17 cellular contexts compared by ENCODE assay signal in genomic region chr12:50533971-50534370, GRCh38. TPM values are rescaled to one million over a fixed set of nuclear protein-coding genes. Genes with fewer than 3 reads are reported as not detected.
A peak's percentile ranks its signal among the peaks of the same experiment; 100 is the strongest.
DNase-seq lines count a peak whose midpoint lies in the region; ATAC-seq and TF ChIP-seq lines count a peak whose summit lies in the region.
"Had no signal": no experiment of that assay in that cellular context is flagged by ENCODE, and none has a peak within 500 bp of the region (broad histone marks: within the 10 kb centered on the region; RNA-seq: fewer than 3 reads in every experiment).

No MANE protein-coding gene starts in this region.

- no peaks in the 10 kb centered on the region for H3K36me3 ChIP-seq in ACC112 (ENCODE audit: insufficient read depth, low read length)
- no peaks in the 10 kb centered on the region for H3K36me3 ChIP-seq in mesenchymal stem cell (ENCODE audit: control insufficient read depth in 1 of 2, insufficient read depth in 2 of 2, low read depth in 1 of 2, low read length in 2 of 2)
- H3K36me3 ChIP-seq: WERI-Rb-1 had no signal

- no peaks in the 10 kb centered on the region for H3K9me3 Mint-ChIP-seq in activated T-helper 17 cell treated with anti-CD3 and anti-CD28 coated beads, Interleukin-2, amount 50 U/mL, for 72 hours
- H3K9me3 Mint-ChIP-seq: GM23338 had no signal

- H3K4me1 Mint-ChIP-seq in activated T-helper 17 cell treated with anti-CD3 and anti-CD28 coated beads, Interleukin-2, amount 50 U/mL, for 72 hours: peaks cover 15% of the 10 kb centered on the region

- CTCF ChIA-PET in HEK293T (lab: Yijun Ruan, JAX): interaction anchor here (1.2 kb wide), 1 partner anchor 14 kb away, joined by 3 read pairs; no protein-coding TSS in a partner anchor

- peak overlapping the region; percentile 24 for H3K4me3 Mint-ChIP-seq in activated T-helper 17 cell treated with anti-CD3 and anti-CD28 coated beads, Interleukin-2, amount 50 U/mL, for 72 hours
- H3K4me3 Mint-ChIP-seq: GM23338 had no signal

- H2BK15ac ChIP-seq in mesenchymal stem cell (ENCODE audit: low read depth, poor library complexity, severe bottlenecking): no peak overlapping the region

- no peak overlapping the region for H3K4ac ChIP-seq in mesenchymal stem cell (ENCODE audit: low read depth in 1 of 2, low read length in 2 of 2)

- no peak for ATAC-seq in activated T-helper 17 cell treated with anti-CD3 and anti-CD28 coated beads, Interleukin-2, amount 50 U/mL, for 72 hours (replicated peaks)
- ATAC-seq in esophagus mucosa: no peak
- ATAC-seq: GM23338 had no signal

- no peak overlapping the region for H4K91ac ChIP-seq in mesenchymal stem cell (ENCODE audit: low read length)

- no peak overlapping the region for H3K23ac ChIP-seq in mesenchymal stem cell (ENCODE audit: low read length in 2 of 2)

- peaks cover 29% of the 10 kb centered on the region for H3K79me1 ChIP-seq in mesenchymal stem cell (replicated peaks; ENCODE audit: low read length, poor library complexity, severe bottlenecking)

- no peak overlapping the region for H3K4me3 ChIP-seq in ACC112 (ENCODE audit: low read depth, low read length)
- no peak overlapping the region for H3K4me3 ChIP-seq in mesenchymal stem cell (ENCODE audit: insufficient read depth in 1 of 2, low read depth in 1 of 2, low read length in 2 of 2)
- H3K4me3 ChIP-seq: BLaER1, GM23338, left ventricle myocardium inferior had no signal

- DNase-seq in ELR (ENCODE audit: low read depth) (peak; percentile 72), mesenchymal stem cell (peak; percentile 8), HEK293T (ENCODE audit: extremely low spot score) (no peak), HT-29 (ENCODE audit: low spot score) (no peak), NCI-H2227 treated with DMSO at 0.1 percent for 48 hours (lab: John Stamatoyannopoulos, UW) (no peak)
- DNase-seq: activated effector memory CD4-positive, alpha-beta T cell treated with anti-CD3 and anti-CD28 coated beads, Interleukin-2, amount 50 U/mL, for 16 hours; DMS79; left ventricle myocardium inferior; NCI-H2029 treated with DMSO at 0.1 percent for 48 hours; NCI-H526 treated with DMSO at 0.1 percent for 48 hours; stimulated activated CD4-positive, alpha-beta T cell treated with anti-CD3 and anti-CD28 coated beads, Interleukin-12 subunit alpha, Interleukin-12 subunit beta, amount 100 ng/mL, for 4 hours; WERI-Rb-1 had no signal

- H3K27ac Mint-ChIP-seq in activated T-helper 17 cell treated with anti-CD3 and anti-CD28 coated beads, Interleukin-2, amount 50 U/mL, for 72 hours: no peak overlapping the region
- H3K27ac Mint-ChIP-seq: GM23338 had no signal

- H4K8ac ChIP-seq in mesenchymal stem cell (ENCODE audit: low read length): no peak overlapping the region

- H3K4me2 ChIP-seq in mesenchymal stem cell (ENCODE audit: low read length, poor library complexity, severe bottlenecking): no peak overlapping the region
- H3K4me2 ChIP-seq: BLaER1, GM23338 had no signal

- H3K27me3 ChIP-seq in ACC112 (ENCODE audit: insufficient read depth, low read length) (no peaks in the 10 kb centered on the region), mesenchymal stem cell (ENCODE audit: control insufficient read depth in 1 of 2, insufficient read depth in 1 of 2, low read length in 2 of 2) (no peaks in the 10 kb centered on the region)
- H3K27me3 ChIP-seq: BLaER1 had no signal

- H3K14ac ChIP-seq in mesenchymal stem cell (ENCODE audit: low read length in 2 of 2): no peak overlapping the region

- peak overlapping the region; percentile 87 for H3K27ac ChIP-seq in ACC112 (ENCODE audit: low read depth, low read length)
- H3K27ac ChIP-seq in mesenchymal stem cell (ENCODE audit: low read length, poor library complexity, severe bottlenecking): no peak overlapping the region
- H3K27ac ChIP-seq: BLaER1, left ventricle myocardium inferior, WERI-Rb-1 had no signal

- no peaks in the 10 kb centered on the region for H3K27me3 Mint-ChIP-seq in activated T-helper 17 cell treated with anti-CD3 and anti-CD28 coated beads, Interleukin-2, amount 50 U/mL, for 72 hours

- no peaks in the 10 kb centered on the region for H3K9me3 ChIP-seq in mesenchymal stem cell (ENCODE audit: control insufficient read depth, low read length)
- H3K9me3 ChIP-seq: left ventricle myocardium inferior had no signal

- H2AK5ac ChIP-seq in mesenchymal stem cell (ENCODE audit: low read length, severe bottlenecking): no peak overlapping the region

- H3K9ac ChIP-seq in mesenchymal stem cell (ENCODE audit: low read length): no peak overlapping the region
- H3K9ac ChIP-seq: BLaER1 had no signal

- H2BK5ac ChIP-seq in mesenchymal stem cell (ENCODE audit: low read depth, low read length, poor library complexity, severe bottlenecking): no peak overlapping the region

- POLR2A ChIA-PET in HEK293T (lab: Yijun Ruan, JAX): no interaction called here

- H3K36me3 Mint-ChIP-seq in activated T-helper 17 cell treated with anti-CD3 and anti-CD28 coated beads, Interleukin-2, amount 50 U/mL, for 72 hours (ENCODE audit: low read depth): peaks cover 8% of the 10 kb centered on the region

- no peak overlapping the region for H3K18ac ChIP-seq in mesenchymal stem cell (ENCODE audit: low read depth in 1 of 2, low read length in 2 of 2)

- H2BK12ac ChIP-seq in mesenchymal stem cell (ENCODE audit: low read length in 2 of 2): no peak overlapping the region

- H3K79me2 ChIP-seq in ACC112 (ENCODE audit: control insufficient read depth, insufficient read depth, low read length, unreplicated experiment): peaks cover 15% of the 10 kb centered on the region

- no peak overlapping the region for H2AFZ ChIP-seq in ACC112 (ENCODE audit: low read length, unreplicated experiment)
- no peak overlapping the region for H2AFZ ChIP-seq in mesenchymal stem cell (ENCODE audit: low read depth, low read length)
- H2AFZ ChIP-seq: GM23338 had no signal

- H2BK120ac ChIP-seq in mesenchymal stem cell (ENCODE audit: low read depth, low read length): no peak overlapping the region

- H3K4me1 ChIP-seq in ACC112 (ENCODE audit: control insufficient read depth, insufficient read depth, low read length, unreplicated experiment): peaks cover 51% of the 10 kb centered on the region
- peaks cover 6% of the 10 kb centered on the region for H3K4me1 ChIP-seq in mesenchymal stem cell (ENCODE audit: control insufficient read depth, insufficient read depth, low read depth, low read length)

TF ChIP-seq in HEK293T, 16 proteins besides CTCF, POLR2A, EP300 and RAD21:
- TF ChIP-seq HDGF (IDR thresholded peaks at IDR 0.05; ENCODE audit: borderline replicate concordance) (no peak), FOXK2 (IDR thresholded peaks at IDR 0.05) (no peak), CTBP1 (IDR thresholded peaks at IDR 0.05; ENCODE audit: borderline replicate concordance) (no peak), BHLHE40 (IDR thresholded peaks at IDR 0.05; ENCODE audit: borderline replicate concordance) (no peak), ARNT (IDR thresholded peaks at IDR 0.05) (no peak), ZNF384 (IDR thresholded peaks at IDR 0.05) (no peak), LEF1 (IDR thresholded peaks at IDR 0.05; ENCODE audit: borderline replicate concordance) (no peak), PKNOX1 (IDR thresholded peaks at IDR 0.05) (no peak), NFRKB (IDR thresholded peaks at IDR 0.05) (no peak), SP1 (IDR thresholded peaks at IDR 0.05) (no peak), SUZ12 (IDR thresholded peaks at IDR 0.05) (no peak), FOXM1 (IDR thresholded peaks at IDR 0.05; ENCODE audit: borderline replicate concordance) (no peak), L3MBTL2 (conservative IDR thresholded peaks at IDR 0.05) (no peak)

RNA-seq across cellular contexts. Expression of gene DIP2B, which starts 29.2 kb away (rescaled TPM):
- total RNA-seq in activated T-helper 17 cell treated with anti-CD3 and anti-CD28 coated beads, Interleukin-2, amount 50 U/mL, for 72 hours: 10 to 100 TPM; 18.6 to 20.1 TPM
- 8.0 TPM for polyA plus RNA-seq in mesenchymal stem cell (2013, experiment 1 of 2)
- 7.7 TPM for polyA plus RNA-seq in mesenchymal stem cell (2013, experiment 2 of 2)
- 35.3 TPM for total RNA-seq in esophagus mucosa
- total RNA-seq in HT-29 (2014; rRNA removed; shearing (Covaris generic)): 18.3 and 21.4 TPM in 2 replicates

Comparison
In these comparisons a context has a peak if more than half of its experiments do, and no peak if none do; other contexts are left out.
1. DNase-seq: peak in ELR (single experiment) and mesenchymal stem cell (single experiment); none in HEK293T (single experiment), HT-29 (single experiment) and NCI-H2227 treated with DMSO at 0.1 percent for 48 hours (single experiment).